In the genomic region with DNA sequence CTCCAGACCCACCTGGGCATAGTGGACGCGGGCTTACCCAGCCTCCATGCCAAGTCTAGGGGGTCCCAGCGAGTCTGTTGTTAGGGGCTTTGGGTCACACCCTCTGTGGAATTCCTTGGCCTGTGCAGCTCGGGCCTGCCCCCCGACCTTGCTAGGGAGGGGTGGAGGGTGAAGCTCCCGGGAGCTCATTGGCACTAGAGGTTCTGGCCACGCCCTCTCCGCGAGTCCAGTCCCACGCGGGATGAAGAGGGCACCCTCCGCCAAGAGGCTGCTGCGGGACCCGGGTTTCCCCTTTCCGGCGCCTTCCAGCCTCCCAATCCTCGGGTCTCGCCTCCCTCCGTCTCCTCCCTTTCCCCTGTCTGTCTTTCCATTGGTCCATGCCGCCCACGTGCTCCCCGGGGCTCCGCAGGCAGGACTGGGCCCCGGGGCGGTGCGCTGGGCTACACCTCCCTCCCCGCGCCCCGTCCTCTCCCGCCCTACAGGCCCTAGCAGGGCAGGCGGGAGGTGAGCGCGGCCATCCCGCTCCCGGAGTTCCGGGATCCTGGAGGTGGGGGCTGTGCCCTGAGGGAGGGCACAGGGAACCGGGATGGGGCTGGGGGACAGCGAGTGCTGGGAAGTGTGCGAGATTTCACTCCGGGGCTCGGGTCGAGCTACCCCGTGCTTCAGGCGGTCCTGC, we compare ENCODE assay signal across 1 cellular context.
TF ChIP-seq lines count a peak whose summit lies in the region.

No MANE protein-coding gene starts in this region.

TF ChIP-seq in HepG2, 621 proteins besides CTCF, POLR2A, EP300 and RAD21 (continued from another document and continues in another):
- TF ChIP-seq, protein P1, sequence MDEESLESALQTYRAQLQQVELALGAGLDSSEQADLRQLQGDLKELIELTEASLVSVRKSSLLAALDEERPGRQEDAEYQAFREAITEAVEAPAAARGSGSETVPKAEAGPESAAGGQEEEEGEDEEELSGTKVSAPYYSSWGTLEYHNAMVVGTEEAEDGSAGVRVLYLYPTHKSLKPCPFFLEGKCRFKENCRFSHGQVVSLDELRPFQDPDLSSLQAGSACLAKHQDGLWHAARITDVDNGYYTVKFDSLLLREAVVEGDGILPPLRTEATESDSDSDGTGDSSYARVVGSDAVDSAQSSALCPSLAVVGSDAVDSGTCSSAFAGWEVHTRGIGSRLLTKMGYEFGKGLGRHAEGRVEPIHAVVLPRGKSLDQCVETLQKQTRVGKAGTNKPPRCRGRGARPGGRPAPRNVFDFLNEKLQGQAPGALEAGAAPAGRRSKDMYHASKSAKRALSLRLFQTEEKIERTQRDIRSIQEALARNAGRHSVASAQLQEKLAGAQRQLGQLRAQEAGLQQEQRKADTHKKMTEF (CRISPR knock-in tag; IDR thresholded peaks at IDR 0.05): 0 out of 2 replicates have a peak, but pooled peaks have one; percentile 20
- TF ChIP-seq HES4 (CRISPR knock-in tag; IDR thresholded peaks at IDR 0.05; ENCODE audit: borderline replicate concordance): 0 out of 2 replicates have a peak, but pooled peaks have one; percentile 20
- 0 out of 2 replicates have a peak, but pooled peaks have one; percentile 56 for TF ChIP-seq ZFP36L1 (CRISPR knock-in tag; IDR thresholded peaks at IDR 0.05)
- no peak; the same call in none of the 2 replicates for TF ChIP-seq ZNF619 (CRISPR knock-in tag; IDR thresholded peaks at IDR 0.05)
- 0 out of 2 replicates have a peak, but pooled peaks have one; percentile 24 for TF ChIP-seq ZNF235 (CRISPR knock-in tag; IDR thresholded peaks at IDR 0.05; ENCODE audit: borderline replicate concordance)
- TF ChIP-seq MXI1 (IDR thresholded peaks at IDR 0.05; ENCODE audit: borderline replicate concordance, low read depth, low read length): peak; percentile 57; the same call in 1 of the 3 replicates
- TF ChIP-seq, protein P2, sequence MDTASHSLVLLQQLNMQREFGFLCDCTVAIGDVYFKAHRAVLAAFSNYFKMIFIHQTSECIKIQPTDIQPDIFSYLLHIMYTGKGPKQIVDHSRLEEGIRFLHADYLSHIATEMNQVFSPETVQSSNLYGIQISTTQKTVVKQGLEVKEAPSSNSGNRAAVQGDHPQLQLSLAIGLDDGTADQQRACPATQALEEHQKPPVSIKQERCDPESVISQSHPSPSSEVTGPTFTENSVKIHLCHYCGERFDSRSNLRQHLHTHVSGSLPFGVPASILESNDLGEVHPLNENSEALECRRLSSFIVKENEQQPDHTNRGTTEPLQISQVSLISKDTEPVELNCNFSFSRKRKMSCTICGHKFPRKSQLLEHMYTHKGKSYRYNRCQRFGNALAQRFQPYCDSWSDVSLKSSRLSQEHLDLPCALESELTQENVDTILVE (CRISPR knock-in tag; IDR thresholded peaks at IDR 0.05): no peak
- TF ChIP-seq ZC3H13 (CRISPR knock-in tag; IDR thresholded peaks at IDR 0.05): no peak; the same call in 1 of the 2 replicates
- TF ChIP-seq, protein P3, sequence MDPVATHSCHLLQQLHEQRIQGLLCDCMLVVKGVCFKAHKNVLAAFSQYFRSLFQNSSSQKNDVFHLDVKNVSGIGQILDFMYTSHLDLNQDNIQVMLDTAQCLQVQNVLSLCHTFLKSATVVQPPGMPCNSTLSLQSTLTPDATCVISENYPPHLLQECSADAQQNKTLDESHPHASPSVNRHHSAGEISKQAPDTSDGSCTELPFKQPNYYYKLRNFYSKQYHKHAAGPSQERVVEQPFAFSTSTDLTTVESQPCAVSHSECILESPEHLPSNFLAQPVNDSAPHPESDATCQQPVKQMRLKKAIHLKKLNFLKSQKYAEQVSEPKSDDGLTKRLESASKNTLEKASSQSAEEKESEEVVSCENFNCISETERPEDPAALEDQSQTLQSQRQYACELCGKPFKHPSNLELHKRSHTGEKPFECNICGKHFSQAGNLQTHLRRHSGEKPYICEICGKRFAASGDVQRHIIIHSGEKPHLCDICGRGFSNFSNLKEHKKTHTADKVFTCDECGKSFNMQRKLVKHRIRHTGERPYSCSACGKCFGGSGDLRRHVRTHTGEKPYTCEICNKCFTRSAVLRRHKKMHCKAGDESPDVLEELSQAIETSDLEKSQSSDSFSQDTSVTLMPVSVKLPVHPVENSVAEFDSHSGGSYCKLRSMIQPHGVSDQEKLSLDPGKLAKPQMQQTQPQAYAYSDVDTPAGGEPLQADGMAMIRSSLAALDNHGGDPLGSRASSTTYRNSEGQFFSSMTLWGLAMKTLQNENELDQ (CRISPR knock-in tag; IDR thresholded peaks at IDR 0.05; ENCODE audit: borderline replicate concordance): no peak
- TF ChIP-seq, protein P4, sequence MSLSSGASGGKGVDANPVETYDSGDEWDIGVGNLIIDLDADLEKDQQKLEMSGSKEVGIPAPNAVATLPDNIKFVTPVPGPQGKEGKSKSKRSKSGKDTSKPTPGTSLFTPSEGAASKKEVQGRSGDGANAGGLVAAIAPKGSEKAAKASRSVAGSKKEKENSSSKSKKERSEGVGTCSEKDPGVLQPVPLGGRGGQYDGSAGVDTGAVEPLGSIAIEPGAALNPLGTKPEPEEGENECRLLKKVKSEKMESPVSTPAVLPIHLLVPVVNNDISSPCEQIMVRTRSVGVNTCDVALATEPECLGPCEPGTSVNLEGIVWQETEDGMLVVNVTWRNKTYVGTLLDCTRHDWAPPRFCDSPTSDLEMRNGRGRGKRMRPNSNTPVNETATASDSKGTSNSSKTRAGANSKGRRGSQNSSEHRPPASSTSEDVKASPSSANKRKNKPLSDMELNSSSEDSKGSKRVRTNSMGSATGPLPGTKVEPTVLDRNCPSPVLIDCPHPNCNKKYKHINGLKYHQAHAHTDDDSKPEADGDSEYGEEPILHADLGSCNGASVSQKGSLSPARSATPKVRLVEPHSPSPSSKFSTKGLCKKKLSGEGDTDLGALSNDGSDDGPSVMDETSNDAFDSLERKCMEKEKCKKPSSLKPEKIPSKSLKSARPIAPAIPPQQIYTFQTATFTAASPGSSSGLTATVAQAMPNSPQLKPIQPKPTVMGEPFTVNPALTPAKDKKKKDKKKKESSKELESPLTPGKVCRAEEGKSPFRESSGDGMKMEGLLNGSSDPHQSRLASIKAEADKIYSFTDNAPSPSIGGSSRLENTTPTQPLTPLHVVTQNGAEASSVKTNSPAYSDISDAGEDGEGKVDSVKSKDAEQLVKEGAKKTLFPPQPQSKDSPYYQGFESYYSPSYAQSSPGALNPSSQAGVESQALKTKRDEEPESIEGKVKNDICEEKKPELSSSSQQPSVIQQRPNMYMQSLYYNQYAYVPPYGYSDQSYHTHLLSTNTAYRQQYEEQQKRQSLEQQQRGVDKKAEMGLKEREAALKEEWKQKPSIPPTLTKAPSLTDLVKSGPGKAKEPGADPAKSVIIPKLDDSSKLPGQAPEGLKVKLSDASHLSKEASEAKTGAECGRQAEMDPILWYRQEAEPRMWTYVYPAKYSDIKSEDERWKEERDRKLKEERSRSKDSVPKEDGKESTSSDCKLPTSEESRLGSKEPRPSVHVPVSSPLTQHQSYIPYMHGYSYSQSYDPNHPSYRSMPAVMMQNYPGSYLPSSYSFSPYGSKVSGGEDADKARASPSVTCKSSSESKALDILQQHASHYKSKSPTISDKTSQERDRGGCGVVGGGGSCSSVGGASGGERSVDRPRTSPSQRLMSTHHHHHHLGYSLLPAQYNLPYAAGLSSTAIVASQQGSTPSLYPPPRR (CRISPR knock-in tag; IDR thresholded peaks at IDR 0.05; ENCODE audit: borderline replicate concordance): peak; percentile 34; the same call in 1 of the 2 replicates
- TF ChIP-seq ZNF766 (CRISPR knock-in tag; IDR thresholded peaks at IDR 0.05; ENCODE audit: borderline replicate concordance): no peak
- TF ChIP-seq ZNF224 (CRISPR knock-in tag; IDR thresholded peaks at IDR 0.05): 0 out of 2 replicates have a peak, but pooled peaks have one; percentile 27
- TF ChIP-seq, protein P5, sequence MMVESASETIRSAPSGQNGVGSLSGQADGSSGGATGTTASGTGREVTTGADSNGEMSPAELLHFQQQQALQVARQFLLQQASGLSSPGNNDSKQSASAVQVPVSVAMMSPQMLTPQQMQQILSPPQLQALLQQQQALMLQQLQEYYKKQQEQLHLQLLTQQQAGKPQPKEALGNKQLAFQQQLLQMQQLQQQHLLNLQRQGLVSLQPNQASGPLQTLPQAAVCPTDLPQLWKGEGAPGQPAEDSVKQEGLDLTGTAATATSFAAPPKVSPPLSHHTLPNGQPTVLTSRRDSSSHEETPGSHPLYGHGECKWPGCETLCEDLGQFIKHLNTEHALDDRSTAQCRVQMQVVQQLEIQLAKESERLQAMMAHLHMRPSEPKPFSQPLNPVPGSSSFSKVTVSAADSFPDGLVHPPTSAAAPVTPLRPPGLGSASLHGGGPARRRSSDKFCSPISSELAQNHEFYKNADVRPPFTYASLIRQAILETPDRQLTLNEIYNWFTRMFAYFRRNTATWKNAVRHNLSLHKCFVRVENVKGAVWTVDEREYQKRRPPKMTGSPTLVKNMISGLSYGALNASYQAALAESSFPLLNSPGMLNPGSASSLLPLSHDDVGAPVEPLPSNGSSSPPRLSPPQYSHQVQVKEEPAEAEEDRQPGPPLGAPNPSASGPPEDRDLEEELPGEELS (CRISPR knock-in tag; IDR thresholded peaks at IDR 0.05): no peak; the same call in 1 of the 2 replicates
- TF ChIP-seq, protein P6, sequence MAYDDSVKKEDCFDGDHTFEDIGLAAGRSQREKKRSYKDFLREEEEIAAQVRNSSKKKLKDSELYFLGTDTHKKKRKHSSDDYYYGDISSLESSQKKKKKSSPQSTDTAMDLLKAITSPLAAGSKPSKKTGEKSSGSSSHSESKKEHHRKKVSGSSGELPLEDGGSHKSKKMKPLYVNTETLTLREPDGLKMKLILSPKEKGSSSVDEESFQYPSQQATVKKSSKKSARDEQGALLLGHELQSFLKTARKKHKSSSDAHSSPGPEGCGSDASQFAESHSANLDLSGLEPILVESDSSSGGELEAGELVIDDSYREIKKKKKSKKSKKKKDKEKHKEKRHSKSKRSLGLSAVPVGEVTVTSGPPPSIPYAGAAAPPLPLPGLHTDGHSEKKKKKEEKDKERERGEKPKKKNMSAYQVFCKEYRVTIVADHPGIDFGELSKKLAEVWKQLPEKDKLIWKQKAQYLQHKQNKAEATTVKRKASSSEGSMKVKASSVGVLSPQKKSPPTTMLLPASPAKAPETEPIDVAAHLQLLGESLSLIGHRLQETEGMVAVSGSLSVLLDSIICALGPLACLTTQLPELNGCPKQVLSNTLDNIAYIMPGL (CRISPR knock-in tag; IDR thresholded peaks at IDR 0.05; ENCODE audit: borderline replicate concordance in 1 of 2, low read depth in 1 of 2): peak in 1 of 2 experiments; percentile 47; a peak in 2 of 4 replicates
- TF ChIP-seq SMAD9 (CRISPR knock-in tag; IDR thresholded peaks at IDR 0.05): no peak
- peak; percentile 70 for TF ChIP-seq KAT8 (CRISPR knock-in tag; IDR thresholded peaks at IDR 0.05)
- no peak for TF ChIP-seq ZNF180 (CRISPR knock-in tag; IDR thresholded peaks at IDR 0.05; ENCODE audit: borderline replicate concordance, low read depth)
- no peak for TF ChIP-seq KDM5B (CRISPR knock-in tag; IDR thresholded peaks at IDR 0.05; ENCODE audit: borderline replicate concordance)
- TF ChIP-seq, protein P7, sequence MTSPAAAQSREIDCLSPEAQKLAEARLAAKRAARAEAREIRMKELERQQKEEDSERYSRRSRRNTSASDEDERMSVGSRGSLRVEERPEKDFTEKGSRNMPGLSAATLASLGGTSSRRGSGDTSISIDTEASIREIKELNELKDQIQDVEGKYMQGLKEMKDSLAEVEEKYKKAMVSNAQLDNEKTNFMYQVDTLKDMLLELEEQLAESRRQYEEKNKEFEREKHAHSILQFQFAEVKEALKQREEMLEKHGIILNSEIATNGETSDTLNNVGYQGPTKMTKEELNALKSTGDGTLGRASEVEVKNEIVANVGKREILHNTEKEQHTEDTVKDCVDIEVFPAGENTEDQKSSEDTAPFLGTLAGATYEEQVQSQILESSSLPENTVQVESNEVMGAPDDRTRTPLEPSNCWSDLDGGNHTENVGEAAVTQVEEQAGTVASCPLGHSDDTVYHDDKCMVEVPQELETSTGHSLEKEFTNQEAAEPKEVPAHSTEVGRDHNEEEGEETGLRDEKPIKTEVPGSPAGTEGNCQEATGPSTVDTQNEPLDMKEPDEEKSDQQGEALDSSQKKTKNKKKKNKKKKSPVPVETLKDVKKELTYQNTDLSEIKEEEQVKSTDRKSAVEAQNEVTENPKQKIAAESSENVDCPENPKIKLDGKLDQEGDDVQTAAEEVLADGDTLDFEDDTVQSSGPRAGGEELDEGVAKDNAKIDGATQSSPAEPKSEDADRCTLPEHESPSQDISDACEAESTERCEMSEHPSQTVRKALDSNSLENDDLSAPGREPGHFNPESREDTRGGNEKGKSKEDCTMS (CRISPR knock-in tag; conservative IDR thresholded peaks at IDR 0.05): 0 out of 2 replicates have a peak, but pooled peaks have one; percentile 38
- no peak for TF ChIP-seq FLYWCH1 (CRISPR knock-in tag; IDR thresholded peaks at IDR 0.05)
- peak; percentile 37; the same call in 1 of the 2 replicates for TF ChIP-seq ZNF547 (CRISPR knock-in tag; IDR thresholded peaks at IDR 0.05)
